Comparison of ENCODE assay signal across 8 cellular contexts in the genomic region with DNA sequence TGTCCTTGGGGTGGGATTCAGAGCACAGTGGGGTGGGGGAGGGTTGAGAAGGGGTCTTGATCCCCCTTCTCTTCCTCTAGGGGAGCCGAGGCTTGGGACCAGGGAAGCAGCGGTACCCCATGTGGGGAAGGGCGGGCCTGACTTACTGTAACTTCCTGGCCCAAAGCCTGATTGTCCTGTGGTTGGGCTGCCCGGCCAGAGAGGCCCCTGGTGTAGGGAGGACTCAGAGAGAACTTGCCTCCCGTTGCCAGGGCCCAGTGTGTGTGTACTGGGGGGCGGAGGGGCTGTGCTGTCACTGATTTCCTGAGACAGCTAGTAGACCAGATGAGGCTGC. TPM values are rescaled to one million over a fixed set of nuclear protein-coding genes. Genes with fewer than 3 reads are reported as not detected.
A peak's percentile ranks its signal among the peaks of the same experiment; 100 is the strongest.
DNase-seq lines count a peak whose midpoint lies in the region; ATAC-seq and TF ChIP-seq lines count a peak whose summit lies in the region.

No MANE protein-coding gene starts in this region.

- H3K9me3 ChIP-seq in OCI-LY1 (ENCODE audit: low read length) (no peaks in the 10 kb centered on the region), mammary epithelial cell (replicated peaks; ENCODE audit: insufficient read depth, low read length) (no peaks in the 10 kb centered on the region), right lobe of liver (no peaks in the 10 kb centered on the region)

- intact Hi-C loops in mammary epithelial cell (cut with micrococcal nuclease) (loop anchor here (1.0 to 2.0 kb wide), 2 partner anchors 8 to 28 kb away; no protein-coding TSS in a partner anchor), right lobe of liver (cut with DNase I) (no loop called here)

- H2AFZ ChIP-seq in OCI-LY1 (ENCODE audit: low read length) = no peak overlapping the region
- peak overlapping the region; percentile 75 for H2AFZ ChIP-seq in mammary epithelial cell (ENCODE audit: low read depth, low read length)

- H3K27me3 ChIP-seq in OCI-LY1 (ENCODE audit: insufficient read depth, low read length) (peaks cover 10% of the 10 kb centered on the region), mammary epithelial cell (ENCODE audit: insufficient read depth, low read length) (no peaks in the 10 kb centered on the region), right lobe of liver (no peaks in the 10 kb centered on the region)

- dilution Hi-C loops in mammary epithelial cell (cut with HindIII; ENCODE audit: low sequenced_read_pairs) = no loop called here

- H3K4me2 ChIP-seq in OCI-LY1 (ENCODE audit: low read length) = peak overlapping the region; percentile 39; the same call in 1 of the 2 replicates
- H3K4me2 ChIP-seq in mammary epithelial cell (ENCODE audit: insufficient read depth, low read depth, low read length) = peak overlapping the region; percentile 83

- DNase-seq in Daoy (ENCODE audit: low read depth) (peak; percentile 91), mammary epithelial cell (peak; percentile 74), right lobe of liver (peak in 1 of 3 donors; percentile 70), ureter (ENCODE audit: low spot score) (peak; percentile 84), Ammon's horn (ENCODE audit: low spot score) (no peak), cerebellar nuclear complex (lab: John Stamatoyannopoulos, UW) (no peak), COLO668 (lab: John Stamatoyannopoulos, UW; ENCODE audit: unreplicated experiment) (no peak)

- in situ Hi-C loops in mammary epithelial cell (cut with MboI; ENCODE audit: low sequenced_read_pairs in 2 of 2) = no loop called here

- H3K9ac ChIP-seq in OCI-LY1 (ENCODE audit: low read length) = no peak overlapping the region
- peak overlapping the region; percentile 56 for H3K9ac ChIP-seq in mammary epithelial cell (ENCODE audit: insufficient read depth, low read length)

- H3K36me3 ChIP-seq in OCI-LY1 (ENCODE audit: insufficient read depth, low read length) (no peaks in the 10 kb centered on the region), mammary epithelial cell (ENCODE audit: insufficient read depth, low read length) (no peaks in the 10 kb centered on the region), right lobe of liver (no peaks in the 10 kb centered on the region)

- H3K79me2 ChIP-seq in OCI-LY1 (ENCODE audit: insufficient read depth, low read length) = no peaks in the 10 kb centered on the region
- no peaks in the 10 kb centered on the region for H3K79me2 ChIP-seq in mammary epithelial cell (ENCODE audit: insufficient read depth, low read length)

- TF ChIP-seq POLR2A in right lobe of liver (IDR thresholded peaks at IDR 0.05) = no peak

- no peaks in the 10 kb centered on the region for H3F3A ChIP-seq in OCI-LY1 (ENCODE audit: insufficient read depth, low read length)

- H4K20me1 ChIP-seq in OCI-LY1 (ENCODE audit: insufficient read depth, low read length) (no peaks in the 10 kb centered on the region), mammary epithelial cell (ENCODE audit: insufficient read depth, low read length) (no peaks in the 10 kb centered on the region)

- 0% methylated on average over 4 of the region's 6 CpGs for WGBS in mammary epithelial cell (ENCODE audit: low coverage, missing lambda C conversion rate)
- WGBS in right lobe of liver (ENCODE audit: insufficient coverage, low coverage, low lambda C conversion rate, missing lambda C conversion rate) = 0% methylated on average over 2 of the region's 6 CpGs

- CTCF ChIA-PET in mammary epithelial cell (lab: Charles Lee; ENCODE audit: low non-redundant PET) = interaction anchor here (0.7 kb wide), 1 partner anchor 1104 kb away, joined by 7 read pairs; no protein-coding TSS in a partner anchor

- H3K4me1 ChIP-seq in OCI-LY1 (ENCODE audit: insufficient read depth, low read length, severe bottlenecking) (peaks cover 26% of the 10 kb centered on the region), mammary epithelial cell (ENCODE audit: insufficient read depth, low read length) (peaks cover 37% of the 10 kb centered on the region), right lobe of liver (peaks cover 0 to 17% (median 3%) of the 10 kb centered on the region in 4 donors)

- BruUV-seq in mammary epithelial cell (replicated peaks; lab: Mats Ljungman, UMichigan) = no TSS peak

- H3K9me2 ChIP-seq in OCI-LY1 (ENCODE audit: low read depth, low read length) = no peaks in the 10 kb centered on the region

- H3K27ac ChIP-seq in OCI-LY1 (ENCODE audit: low read depth, low read length, poor library complexity, severe bottlenecking) (no peak overlapping the region), mammary epithelial cell (ENCODE audit: insufficient read depth, low read depth, low read length) (peak overlapping the region; percentile 82), right lobe of liver (peak overlapping the region in 2 of 3 donors; percentile 74 to 76)

- H3K4me3 ChIP-seq in OCI-LY1 (ENCODE audit: low read depth, low read length, poor library complexity, severe bottlenecking) (no peak overlapping the region), mammary epithelial cell (replicated peaks in 1 of 3; ENCODE audit: insufficient read depth in 1 of 3, low read depth in 2 of 3, low read length in 3 of 3) (no peak overlapping the region), right lobe of liver (no peak overlapping the region)

- TF ChIP-seq CTCF in OCI-LY1 (IDR thresholded peaks at IDR 0.05; ENCODE audit: low read length) = no peak
- no peak for TF ChIP-seq CTCF in mammary epithelial cell (conservative IDR thresholded peaks at IDR 0.05 in 1 of 2, IDR thresholded peaks at IDR 0.05 in 1 of 2; ENCODE audit: extremely low read depth in 1 of 2, insufficient read depth in 1 of 2, low read depth in 1 of 2, low read length in 2 of 2)
- TF ChIP-seq CTCF in right lobe of liver (IDR thresholded peaks at IDR 0.05) = no peak

- ATAC-seq in right lobe of liver = peak; percentile 16 to 46 (median 36)

RNA-seq across cellular contexts. Expression of a gene that starts 16.8 kb away (rescaled TPM):
- 25.3 and 27.9 TPM in 2 replicates for total RNA-seq in Daoy (2014; rRNA removed; shearing (Covaris generic))
- total RNA-seq in mammary epithelial cell (10 to 100 TPM in 1 of 2 donors, 1 to 10 TPM in 1; 4.3 to 24.7 TPM), right lobe of liver (10 to 100 TPM in 4 of 6 experiments, 1 to 10 TPM in 2; 1.2 to 87.3 (median 24.1) TPM), ureter (66.1 TPM)
- 3.5 TPM for polyA plus RNA-seq in mammary epithelial cell
- polyA minus RNA-seq in mammary epithelial cell = 1.8 TPM

RNA-seq across cellular contexts. Expression of a gene that starts 35.4 kb away (rescaled TPM):
- total RNA-seq in Daoy (2014; rRNA removed; shearing (Covaris generic)) = 25.6 and 26.8 TPM in 2 replicates
- 10 to 100 TPM; 29.1 to 31.5 TPM for total RNA-seq in mammary epithelial cell
- 19.8 TPM for polyA plus RNA-seq in mammary epithelial cell
- 29.9 TPM for polyA minus RNA-seq in mammary epithelial cell
- total RNA-seq in right lobe of liver = 10 to 100 TPM in 5 of 6 experiments, 1 to 10 TPM in 1; 8.8 to 17.5 (median 13.4) TPM
- total RNA-seq in ureter = 73.2 TPM

Comparison
In these comparisons a context has a peak if more than half of its experiments do, and no peak if none do; other contexts are left out.
1. DNase-seq: peak in Daoy (single experiment), mammary epithelial cell (single experiment) and ureter (single experiment); none in Ammon's horn (single experiment), cerebellar nuclear complex (0 of 2) and COLO668 (single experiment).